ENCODE assay signal across 37 cellular contexts in the genomic region with DNA sequence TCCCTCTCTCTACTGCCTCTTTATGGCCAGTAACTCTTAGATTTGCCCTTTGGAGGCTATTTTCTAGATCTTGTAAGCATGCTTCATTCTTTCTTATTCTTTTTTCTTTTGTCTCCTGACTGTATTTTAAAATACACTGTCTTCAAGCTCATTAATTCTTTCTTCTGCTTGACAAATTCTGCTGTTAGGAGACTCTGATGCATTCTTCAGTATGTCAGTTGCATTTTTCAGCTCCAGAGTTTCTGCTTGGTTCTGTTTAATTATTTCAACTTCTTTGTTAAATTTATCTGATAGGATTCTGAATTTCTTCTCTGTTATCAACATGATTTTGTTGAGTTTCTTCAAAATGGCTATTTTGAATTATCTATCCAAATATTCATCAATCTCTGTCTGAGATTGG. TPM values are rescaled to one million over a fixed set of nuclear protein-coding genes. Genes with fewer than 3 reads are reported as not detected.
DNase-seq lines count a peak whose midpoint lies in the region; ATAC-seq, FAIRE-seq and TF ChIP-seq lines count a peak whose summit lies in the region.
"Had no signal": no experiment of that assay in that cellular context is flagged by ENCODE, and none has a peak within 500 bp of the region (broad histone marks: within the 10 kb centered on the region; RNA-seq: fewer than 3 reads in every experiment).

No MANE protein-coding gene starts in this region.

- peaks cover 4 to 5% of the 10 kb centered on the region in 2 donors for H3K9me3 Mint-ChIP-seq in activated T-cell treated with anti-CD3 and anti-CD28 coated beads, Interleukin-2, amount 50 U/mL, for 72 hours
- peaks cover 31% of the 10 kb centered on the region for H3K9me3 Mint-ChIP-seq in activated naive CD8-positive, alpha-beta T cell treated with anti-CD3 and anti-CD28 coated beads for 36 hours
- H3K9me3 Mint-ChIP-seq in activated naive CD8-positive, alpha-beta T cell treated with anti-CD3 and anti-CD28 coated beads, Interleukin-2, amount 50 U/mL, for 24 hours = peaks cover 28% of the 10 kb centered on the region
- H3K9me3 Mint-ChIP-seq: CD8-positive, alpha-beta T cell had no signal

- H3K79me2 ChIP-seq in HepG2 (ENCODE audit: insufficient read depth, low read length) = peaks cover 9% of the 10 kb centered on the region

- TF ChIP-seq CTCF in HepG2 (CRISPR knock-in tag; IDR thresholded peaks at IDR 0.05) = no peak
- TF ChIP-seq CTCF in right lobe of liver (IDR thresholded peaks at IDR 0.05) = no peak

- no peak overlapping the region for H2AFZ ChIP-seq in HepG2 (ENCODE audit: low read length)

- BruUV-seq in HepG2 (replicated peaks; lab: Mats Ljungman, UMichigan) = no TSS peak

- H3K27me3 ChIP-seq in HepG2 (ENCODE audit: control insufficient read depth in 1 of 2, insufficient read depth in 2 of 2, low read length in 2 of 2) = no peaks in the 10 kb centered on the region
- H3K27me3 ChIP-seq in right lobe of liver = no peaks in the 10 kb centered on the region
- H3K27me3 ChIP-seq: BE2C; BLaER1; BLaER1 treated with 17β-estradiol and CSF1 and Interleukin-3, amounts not matched to agents 10 nM and 100 nM had no signal

- FAIRE-seq in HepG2 (lab: Jason Lieb, UNC) (no peak), GM19239 (lab: Jason Lieb, UNC) (peak; percentile 26)
- FAIRE-seq: A204.1, A549, D721Med had no signal

- CTCF ChIA-PET in HepG2 (lab: Yijun Ruan, JAX; ENCODE audit: low intra/inter-chr PET ratio, low total read pairs) = no interaction called here

- no peak for TF ChIP-seq POLR2A in HepG2 (IDR thresholded peaks at IDR 0.05; ENCODE audit: insufficient read depth in 1 of 2, low read depth in 2 of 2, low read length in 2 of 2)
- TF ChIP-seq POLR2A in right lobe of liver (IDR thresholded peaks at IDR 0.05) = no peak

- H3K4me3 ChIP-seq in HepG2 (replicated peaks in 1 of 3; ENCODE audit: insufficient read depth in 1 of 3, low read depth in 2 of 3, low read length in 3 of 3) (no peak overlapping the region), right lobe of liver (no peak overlapping the region)
- H3K4me3 ChIP-seq: A549, BLaER1 had no signal

- H3K4me3 Mint-ChIP-seq in activated T-cell treated with anti-CD3 and anti-CD28 coated beads, Interleukin-2, amount 50 U/mL, for 72 hours = no peak overlapping the region
- H3K4me3 Mint-ChIP-seq in activated naive CD8-positive, alpha-beta T cell treated with anti-CD3 and anti-CD28 coated beads for 36 hours = no peak overlapping the region
- H3K4me3 Mint-ChIP-seq in activated naive CD8-positive, alpha-beta T cell treated with anti-CD3 and anti-CD28 coated beads, Interleukin-2, amount 50 U/mL, for 24 hours = no peak overlapping the region
- H3K4me3 Mint-ChIP-seq: B cell; CD14-positive monocyte; CD4-positive, alpha-beta memory T cell; CD4-positive, alpha-beta T cell; CD4-positive, CD25-positive, alpha-beta regulatory T cell; CD8-positive, alpha-beta memory T cell; CD8-positive, alpha-beta T cell had no signal

- intact Hi-C loops in HepG2 (cut with micrococcal nuclease; ENCODE audit: unreplicated experiment) = no loop called here
- intact Hi-C loops in right lobe of liver (cut with DNase I) = no loop called here

- H3K27me3 Mint-ChIP-seq in activated T-cell treated with anti-CD3 and anti-CD28 coated beads, Interleukin-2, amount 50 U/mL, for 72 hours (ENCODE audit: low read depth) = no peaks in the 10 kb centered on the region
- no peaks in the 10 kb centered on the region for H3K27me3 Mint-ChIP-seq in activated naive CD8-positive, alpha-beta T cell treated with anti-CD3 and anti-CD28 coated beads for 36 hours
- no peaks in the 10 kb centered on the region for H3K27me3 Mint-ChIP-seq in activated naive CD8-positive, alpha-beta T cell treated with anti-CD3 and anti-CD28 coated beads, Interleukin-2, amount 50 U/mL, for 24 hours
- H3K27me3 Mint-ChIP-seq: B cell; CD4-positive, alpha-beta memory T cell; CD4-positive, alpha-beta T cell; CD4-positive, CD25-positive, alpha-beta regulatory T cell; CD8-positive, alpha-beta memory T cell had no signal

- H3K27ac ChIP-seq in HepG2 (ENCODE audit: extremely low read length, insufficient read depth, low read length) (no peak overlapping the region), right lobe of liver (no peak overlapping the region)
- H3K27ac ChIP-seq: 22Rv1; A549; BLaER1; BLaER1 treated with 17β-estradiol and CSF1 and Interleukin-3, amounts not matched to agents 10 nM and 100 nM; C4-2B had no signal

- ATAC-seq in activated T-cell treated with anti-CD3 and anti-CD28 coated beads, Interleukin-2, amount 50 U/mL, for 72 hours (replicated peaks in 1 of 2) = no peak
- ATAC-seq in activated naive CD8-positive, alpha-beta T cell treated with anti-CD3 and anti-CD28 coated beads, Interleukin-2, amount 50 U/mL, for 24 hours = no peak
- ATAC-seq in HepG2 = no peak
- ATAC-seq in right lobe of liver = no peak
- ATAC-seq in HG02763 (IDR thresholded peaks at IDR 0.05; ENCODE audit: unreplicated experiment) = no peak
- ATAC-seq: A549; CD8-positive, alpha-beta T cell had no signal

- DNase-seq in activated T-cell treated with anti-CD3 and anti-CD28 coated beads, Interleukin-2, amount 50 U/mL, for 72 hours = no peak
- no peak for DNase-seq in activated T-cell treated with anti-CD3 and anti-CD28 coated beads, Interleukin-2, amount 50 U/mL, for 48 hours
- no peak for DNase-seq in activated naive CD8-positive, alpha-beta T cell treated with anti-CD3 and anti-CD28 coated beads for 36 hours
- no peak for DNase-seq in activated naive CD8-positive, alpha-beta T cell treated with anti-CD3 and anti-CD28 coated beads, Interleukin-2, amount 50 U/mL, for 24 hours
- DNase-seq in HepG2 (ENCODE audit: low spot score) = no peak
- no peak for DNase-seq in right lobe of liver
- DNase-seq in GM19239 (ENCODE audit: insufficient read length, low spot score) = no peak
- DNase-seq: 8988T; ACHN; AML-193; BE2C; C1 segment of cervical spinal cord; Caco-2; Calu3; CD4-positive, alpha-beta memory T cell; CD4-positive, alpha-beta T cell; CD4-positive, CD25-positive, alpha-beta regulatory T cell; CD8-positive, alpha-beta memory T cell; CD8-positive, alpha-beta T cell; COR-L47; DMS 273 treated with DMSO at 0.1 percent for 48 hours; DMS153; DMS53; DMS79; DMS79 treated with DMSO at 0.1 percent for 48 hours; DND-41; EL had no signal

- H3K36me3 ChIP-seq in HepG2 (replicated peaks in 1 of 2; ENCODE audit: control insufficient read depth in 1 of 2, insufficient read depth in 2 of 2, low read length in 2 of 2) (peaks cover 13 to 45% of the 10 kb centered on the region in 2 experiments), right lobe of liver (no peaks in the 10 kb centered on the region)
- H3K36me3 ChIP-seq: BE2C had no signal

- H3K9me3 ChIP-seq in HepG2 (ENCODE audit: low read length) = peaks cover 17% of the 10 kb centered on the region; the same call in 1 of the 2 replicates
- H3K9me3 ChIP-seq in right lobe of liver = no peaks in the 10 kb centered on the region
- H3K9me3 ChIP-seq: BE2C had no signal

- H3K4me1 Mint-ChIP-seq in activated T-cell treated with anti-CD3 and anti-CD28 coated beads, Interleukin-2, amount 50 U/mL, for 72 hours (ENCODE audit: low read depth) = peaks cover 18% of the 10 kb centered on the region
- peaks cover 39% of the 10 kb centered on the region for H3K4me1 Mint-ChIP-seq in activated naive CD8-positive, alpha-beta T cell treated with anti-CD3 and anti-CD28 coated beads for 36 hours
- H3K4me1 Mint-ChIP-seq in activated naive CD8-positive, alpha-beta T cell treated with anti-CD3 and anti-CD28 coated beads, Interleukin-2, amount 50 U/mL, for 24 hours = peaks cover 25% of the 10 kb centered on the region
- H3K4me1 Mint-ChIP-seq: CD14-positive monocyte had no signal

- TF ChIP-seq EP300 in HepG2 (IDR thresholded peaks at IDR 0.05; ENCODE audit: low read depth in 2 of 2, low read length in 2 of 2) = no peak
- no peak for TF ChIP-seq EP300 in HepG2 (CRISPR knock-in tag; IDR thresholded peaks at IDR 0.05; ENCODE audit: borderline replicate concordance)

- peaks cover 3% of the 10 kb centered on the region; the same call in 1 of the 2 replicates for H4K20me1 ChIP-seq in HepG2 (ENCODE audit: insufficient read depth, low read length)

- in situ Hi-C loops in HepG2 (cut with HindIII; ENCODE audit: extremely low pct_ligation_motif_present, low pct_unique_long_range_greater_than_20kb) = no loop called here

- H3K4me1 ChIP-seq in HepG2 (ENCODE audit: insufficient read depth, low read length) (no peaks in the 10 kb centered on the region), right lobe of liver (no peaks in the 10 kb centered on the region)
- H3K4me1 ChIP-seq: A549, BE2C, BLaER1, Caco-2 had no signal

- TF ChIP-seq RAD21 in HepG2 (CRISPR knock-in tag; IDR thresholded peaks at IDR 0.05) = no peak

- H3K9ac ChIP-seq in HepG2 (ENCODE audit: insufficient read depth, low read depth, low read length) = no peak overlapping the region
- H3K9ac ChIP-seq: BLaER1; BLaER1 treated with 17β-estradiol and CSF1 and Interleukin-3, amounts not matched to agents 10 nM and 100 nM had no signal

- no peak overlapping the region for H3K4me2 ChIP-seq in HepG2 (ENCODE audit: low read depth, low read length)
- H3K4me2 ChIP-seq: A549; BLaER1; BLaER1 treated with 17β-estradiol and CSF1 and Interleukin-3, amounts not matched to agents 10 nM and 100 nM had no signal

- POLR2A ChIA-PET in HepG2 (lab: Yijun Ruan, JAX) = no interaction called here

- H3K36me3 Mint-ChIP-seq in activated T-cell treated with anti-CD3 and anti-CD28 coated beads, Interleukin-2, amount 50 U/mL, for 72 hours (ENCODE audit: insufficient read depth in 2 of 2) = peaks cover 22 to 53% of the 10 kb centered on the region in 2 donors
- peaks cover 79% of the 10 kb centered on the region for H3K36me3 Mint-ChIP-seq in activated naive CD8-positive, alpha-beta T cell treated with anti-CD3 and anti-CD28 coated beads for 36 hours
- H3K36me3 Mint-ChIP-seq in activated naive CD8-positive, alpha-beta T cell treated with anti-CD3 and anti-CD28 coated beads, Interleukin-2, amount 50 U/mL, for 24 hours (ENCODE audit: low read depth) = peaks cover 62% of the 10 kb centered on the region

- peak overlapping the region; percentile 76 for H3K27ac Mint-ChIP-seq in activated T-cell treated with anti-CD3 and anti-CD28 coated beads, Interleukin-2, amount 50 U/mL, for 72 hours
- H3K27ac Mint-ChIP-seq in activated naive CD8-positive, alpha-beta T cell treated with anti-CD3 and anti-CD28 coated beads for 36 hours = peak overlapping the region; percentile 26
- no peak overlapping the region for H3K27ac Mint-ChIP-seq in activated naive CD8-positive, alpha-beta T cell treated with anti-CD3 and anti-CD28 coated beads, Interleukin-2, amount 50 U/mL, for 24 hours
- H3K27ac Mint-ChIP-seq: B cell; CD14-positive monocyte; CD4-positive, alpha-beta T cell; CD8-positive, alpha-beta T cell had no signal

RNA-seq across cellular contexts. Expression of gene SDCBP2, which starts 25.0 kb away (rescaled TPM):
- total RNA-seq in activated T-cell treated with anti-CD3 and anti-CD28 coated beads, Interleukin-2, amount 50 U/mL, for 72 hours = 10 to 100 TPM; 11.0 to 11.5 TPM
- 1 to 10 TPM; 3.3 to 3.9 TPM for total RNA-seq in activated naive CD8-positive, alpha-beta T cell treated with anti-CD3 and anti-CD28 coated beads for 36 hours
- 0.87 and 1.2 TPM in 2 replicates for total RNA-seq in HepG2 (2016; rRNA removed; fragmentation: Illumina TruSeq; extraction: Trizol)
- total RNA-seq in HepG2 (2016; cell fraction: cytosol; rRNA removed; fragmentation: Illumina TruSeq; extraction: Trizol; ENCODE audit: low read depth) = 0.79 and 0.91 TPM in 2 replicates
- total RNA-seq in HepG2 (2016; cell fraction: insoluble cytoplasmic fraction; rRNA removed; fragmentation: Illumina TruSeq; extraction: Trizol) = 0.89 and 1.1 TPM in 2 replicates
- 0.48 and 0.93 TPM in 2 replicates for total RNA-seq in HepG2 (2016; cell fraction: membrane; rRNA removed; fragmentation: Illumina TruSeq; extraction: Trizol)
- total RNA-seq in HepG2 (2016; cell fraction: nucleus; rRNA removed; fragmentation: Illumina TruSeq; extraction: Trizol) = 0.66 and 0.81 TPM in 2 replicates
- polyA plus RNA-seq in HepG2 (2011; rRNA removed) = 2.4 and 2.9 TPM in 2 replicates
- polyA plus RNA-seq in HepG2 (2011; cell fraction: cytosol; rRNA removed) = 2.5 and 3.1 TPM in 2 replicates
- 6.1 and 6.2 TPM in 2 replicates for polyA plus RNA-seq in HepG2 (2011; cell fraction: nucleus; rRNA removed)
- polyA plus RNA-seq in HepG2 (2012) = 2.1 and 4.3 TPM in 2 replicates
- polyA plus RNA-seq in HepG2 (2016; cell fraction: cytosol; fragmentation: Illumina TruSeq; extraction: Trizol; ENCODE audit: low read depth) = 0.62 and 0.94 TPM in 2 replicates
- 0.67 and 0.96 TPM in 2 replicates for polyA plus RNA-seq in HepG2 (2016; cell fraction: insoluble cytoplasmic fraction; fragmentation: Illumina TruSeq; extraction: Trizol; ENCODE audit: low read depth)
- 0.65 and 0.68 TPM in 2 replicates for polyA plus RNA-seq in HepG2 (2016; cell fraction: membrane; fragmentation: Illumina TruSeq; extraction: Trizol; ENCODE audit: low read depth)
- polyA plus RNA-seq in HepG2 (2016; cell fraction: nucleus; fragmentation: Illumina TruSeq; extraction: Trizol; ENCODE audit: insufficient read depth, low read depth) = 1.5 and 1.6 TPM in 2 replicates
- polyA minus RNA-seq in HepG2 (2011; rRNA and poly(A)+ RNA removed; ENCODE audit: low replicate concordance) = 0.42 and 0.92 TPM in 2 replicates
- polyA minus RNA-seq in HepG2 (2011; cell fraction: cytosol; rRNA and poly(A)+ RNA removed) = 0.62 and 0.89 TPM in 2 replicates
- 0.37 and 0.64 TPM in 2 replicates for polyA minus RNA-seq in HepG2 (2011; cell fraction: nucleus; rRNA and poly(A)+ RNA removed)
- 10 to 100 TPM in 3 of 6 experiments, 1 to 10 TPM in 3; 2.0 to 43.3 (median 16.6) TPM for total RNA-seq in right lobe of liver

RNA-seq across cellular contexts. Expression of gene FKBP1A, which starts 38.9 kb away (rescaled TPM):
- 100 to 1,000 TPM; 228 to 278 TPM for total RNA-seq in activated T-cell treated with anti-CD3 and anti-CD28 coated beads, Interleukin-2, amount 50 U/mL, for 72 hours
- total RNA-seq in activated naive CD8-positive, alpha-beta T cell treated with anti-CD3 and anti-CD28 coated beads for 36 hours = 100 to 1,000 TPM; 315 to 324 TPM
- 119 and 188 TPM in 2 replicates for total RNA-seq in HepG2 (2016; rRNA removed; fragmentation: Illumina TruSeq; extraction: Trizol)
- 32.5 and 44.9 TPM in 2 replicates for total RNA-seq in HepG2 (2016; cell fraction: cytosol; rRNA removed; fragmentation: Illumina TruSeq; extraction: Trizol; ENCODE audit: low read depth)
- total RNA-seq in HepG2 (2016; cell fraction: insoluble cytoplasmic fraction; rRNA removed; fragmentation: Illumina TruSeq; extraction: Trizol) = 120 and 187 TPM in 2 replicates
- 119 and 132 TPM in 2 replicates for total RNA-seq in HepG2 (2016; cell fraction: membrane; rRNA removed; fragmentation: Illumina TruSeq; extraction: Trizol)
- 70.0 and 93.2 TPM in 2 replicates for total RNA-seq in HepG2 (2016; cell fraction: nucleus; rRNA removed; fragmentation: Illumina TruSeq; extraction: Trizol)
- polyA plus RNA-seq in HepG2 (2011; rRNA removed) = 436 and 468 TPM in 2 replicates
- 445 and 560 TPM in 2 replicates for polyA plus RNA-seq in HepG2 (2011; cell fraction: cytosol; rRNA removed)
- 139 and 210 TPM in 2 replicates for polyA plus RNA-seq in HepG2 (2011; cell fraction: nucleus; rRNA removed)
- polyA plus RNA-seq in HepG2 (2012) = 286 and 329 TPM in 2 replicates
- polyA plus RNA-seq in HepG2 (2016; cell fraction: cytosol; fragmentation: Illumina TruSeq; extraction: Trizol; ENCODE audit: low read depth) = 115 and 137 TPM in 2 replicates
- polyA plus RNA-seq in HepG2 (2016; cell fraction: insoluble cytoplasmic fraction; fragmentation: Illumina TruSeq; extraction: Trizol; ENCODE audit: low read depth) = 594 and 645 TPM in 2 replicates
- polyA plus RNA-seq in HepG2 (2016; cell fraction: membrane; fragmentation: Illumina TruSeq; extraction: Trizol; ENCODE audit: low read depth) = 321 and 333 TPM in 2 replicates
- polyA plus RNA-seq in HepG2 (2016; cell fraction: nucleus; fragmentation: Illumina TruSeq; extraction: Trizol; ENCODE audit: insufficient read depth, low read depth) = 249 and 270 TPM in 2 replicates
- polyA minus RNA-seq in HepG2 (2011; rRNA and poly(A)+ RNA removed; ENCODE audit: low replicate concordance) = 241 and 466 TPM in 2 replicates
- polyA minus RNA-seq in HepG2 (2011; cell fraction: cytosol; rRNA and poly(A)+ RNA removed) = 119 and 130 TPM in 2 replicates
- 63.7 and 102 TPM in 2 replicates for polyA minus RNA-seq in HepG2 (2011; cell fraction: nucleus; rRNA and poly(A)+ RNA removed)
- total RNA-seq in right lobe of liver = 10 to 100 TPM; 56.9 to 86.9 (median 63.4) TPM
